ENCODE assay signal across 1 cellular context in genomic region chr16:29323728-29324127, GRCh38.
A peak's percentile ranks its signal among the peaks of the same experiment; 100 is the strongest.
TF ChIP-seq lines count a peak whose summit lies in the region.

No MANE protein-coding gene starts in this region.

TF ChIP-seq in K562, 482 proteins besides CTCF, POLR2A, EP300 and RAD21:
- TF ChIP-seq NRF1 (conservative IDR thresholded peaks at IDR 0.05 in 1 of 2, IDR thresholded peaks at IDR 0.05 in 1 of 2) = peak; percentile 49 to 50; a peak in 3 of 4 replicates
- TF ChIP-seq CTCFL (IDR thresholded peaks at IDR 0.05; ENCODE audit: borderline replicate concordance, insufficient read depth, low read depth, low read length, poor library complexity, severe bottlenecking) = peak; percentile 62
